ENCODE assay signal across 8 cellular contexts in the genomic region with DNA sequence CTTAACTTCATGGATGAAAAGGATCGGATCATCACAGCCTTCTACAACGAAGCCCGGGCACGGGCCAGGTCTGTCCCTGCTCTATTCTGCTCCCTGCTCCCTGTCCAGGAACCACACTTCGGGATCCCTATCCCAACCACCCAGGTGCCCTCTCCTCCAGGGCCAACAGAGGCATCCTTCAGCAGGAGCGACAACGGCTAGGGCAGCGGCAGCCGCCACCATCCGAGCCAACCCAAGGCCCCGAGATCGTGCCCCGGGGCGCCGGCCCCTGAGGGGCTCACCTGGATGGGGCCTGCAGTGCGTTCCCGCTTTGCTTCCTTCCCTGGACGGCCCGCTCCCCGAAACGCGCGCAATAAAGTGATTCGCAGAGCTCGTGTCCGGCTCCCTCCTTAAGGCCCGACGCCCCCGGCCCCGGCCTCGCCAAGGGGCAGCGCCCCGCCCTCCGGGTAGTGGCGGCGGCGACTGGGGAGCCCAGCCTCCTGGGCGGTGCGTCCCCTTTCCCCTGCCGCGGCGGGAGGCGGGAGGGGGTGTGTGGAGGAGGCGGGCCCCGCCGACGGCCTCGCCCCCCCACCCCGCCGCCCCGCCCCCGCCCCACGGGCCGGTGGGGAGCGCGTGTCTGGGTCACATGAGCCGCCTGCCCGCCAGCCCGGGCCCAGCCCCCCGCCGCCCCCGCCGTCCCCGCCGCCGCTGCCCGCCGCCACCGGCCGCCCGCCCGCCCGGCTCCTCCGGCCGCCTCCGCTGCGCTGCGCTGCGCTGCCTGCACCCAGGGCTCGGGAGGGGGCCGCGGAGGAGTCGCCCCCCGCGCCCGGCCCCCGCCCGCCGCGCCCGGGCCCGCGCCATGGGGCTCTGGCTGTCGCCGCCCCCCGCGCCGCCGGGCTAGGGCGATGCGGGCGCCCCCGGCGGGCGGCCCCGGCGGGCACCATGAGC. TPM values are rescaled to one million over a fixed set of nuclear protein-coding genes. Genes with fewer than 3 reads are reported as not detected.
DNase-seq lines count a peak whose midpoint lies in the region; ATAC-seq and TF ChIP-seq lines count a peak whose summit lies in the region.

A gene with protein sequence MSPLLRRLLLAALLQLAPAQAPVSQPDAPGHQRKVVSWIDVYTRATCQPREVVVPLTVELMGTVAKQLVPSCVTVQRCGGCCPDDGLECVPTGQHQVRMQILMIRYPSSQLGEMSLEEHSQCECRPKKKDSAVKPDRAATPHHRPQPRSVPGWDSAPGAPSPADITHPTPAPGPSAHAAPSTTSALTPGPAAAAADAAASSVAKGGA (plus strand): TSS at position 672 of the 927 bp plus-strand sequence. CDS start 250 bp downstream, at position 922.

- H3K27ac Mint-ChIP-seq in activated naive CD8-positive, alpha-beta T cell treated with anti-CD3 and anti-CD28 coated beads, Interleukin-2, amount 10 ng/mL, durations not matched to agents 7 days and 5 days, result peak within 1 kb of the TSS; percentile 83

- H3K4me1 ChIP-seq in cardiac muscle cell (ENCODE audit: low read depth) (peaks cover 11% of the 10 kb centered on the region), parathyroid adenoma (no peaks in the 10 kb centered on the region)

- no peaks in the 10 kb centered on the region for H3K79me2 ChIP-seq in parathyroid adenoma

- ATAC-seq in HG03175 (IDR thresholded peaks at IDR 0.05; ENCODE audit: unreplicated experiment) (peak; percentile 31), HG03342 (IDR thresholded peaks at IDR 0.05; ENCODE audit: unreplicated experiment) (no peak)
- peak; percentile 42 for ATAC-seq in activated naive CD8-positive, alpha-beta T cell treated with anti-CD3 and anti-CD28 coated beads, Interleukin-2, amount 10 ng/mL, durations not matched to agents 7 days and 5 days (ENCODE audit: low read depth)

- peak within 1 kb of the TSS; percentile 19 for H3K9ac ChIP-seq in parathyroid adenoma

- H3K4me3 ChIP-seq in GM12865 (ENCODE audit: low read depth, low read length) (peak within 1 kb of the TSS; percentile 92), cardiac muscle cell (peak within 1 kb of the TSS; percentile 62), parathyroid adenoma (ENCODE audit: low read depth, low read length) (peak within 1 kb of the TSS; percentile 57)

- H3K27ac ChIP-seq in cardiac muscle cell, result peak within 1 kb of the TSS; percentile 25
- peak within 1 kb of the TSS; percentile 65 for H3K27ac ChIP-seq in parathyroid adenoma

- H3K4me2 ChIP-seq in parathyroid adenoma (ENCODE audit: low read length), result peak within 1 kb of the TSS; percentile 73

- H3K9me3 ChIP-seq in cardiac muscle cell (ENCODE audit: low read depth) (no peaks in the 10 kb centered on the region), parathyroid adenoma (ENCODE audit: control insufficient read depth, low read length) (no peaks in the 10 kb centered on the region)

- POLR2A ChIA-PET in activated naive CD8-positive, alpha-beta T cell treated with anti-CD3 and anti-CD28 coated beads, Interleukin-2, amount 10 ng/mL, durations not matched to agents 7 days and 5 days (lab: Charles Lee), result interaction anchor here (2.2 to 26.2 kb wide), 4 partner anchors 7 to 24 kb away, joined by 11 to 419 read pairs (median 19); a partner anchor contains a TSS

- peaks cover 31% of the 10 kb centered on the region for H3K4me1 Mint-ChIP-seq in activated naive CD8-positive, alpha-beta T cell treated with anti-CD3 and anti-CD28 coated beads, Interleukin-2, amount 10 ng/mL, durations not matched to agents 7 days and 5 days

- no peaks in the 10 kb centered on the region for H3K9me3 Mint-ChIP-seq in activated naive CD8-positive, alpha-beta T cell treated with anti-CD3 and anti-CD28 coated beads, Interleukin-2, amount 10 ng/mL, durations not matched to agents 7 days and 5 days

- H3K36me3 ChIP-seq in cardiac muscle cell (peaks cover 3% of the 10 kb centered on the region), parathyroid adenoma (ENCODE audit: control insufficient read depth, insufficient read depth, low read length) (no peaks in the 10 kb centered on the region)

- H3K27me3 Mint-ChIP-seq in activated naive CD8-positive, alpha-beta T cell treated with anti-CD3 and anti-CD28 coated beads, Interleukin-2, amount 10 ng/mL, durations not matched to agents 7 days and 5 days, result no peaks in the 10 kb centered on the region

- DNase-seq in GM12865 (ENCODE audit: low read depth) (peak; percentile 75), SK-N-DZ (ENCODE audit: low spot score) (peak; percentile 72), cardiac muscle cell (ENCODE audit: low read depth in 1 of 2, low spot score in 1 of 2) (peak; percentile 64 to 81), NK-92 (lab: John Stamatoyannopoulos, UW; ENCODE audit: unreplicated experiment) (no peak)
- peak; percentile 85 for DNase-seq in activated naive CD8-positive, alpha-beta T cell treated with anti-CD3 and anti-CD28 coated beads, Interleukin-2, amount 10 ng/mL, durations not matched to agents 7 days and 5 days

- peak within 1 kb of the TSS; percentile 93 for H3K4me3 Mint-ChIP-seq in activated naive CD8-positive, alpha-beta T cell treated with anti-CD3 and anti-CD28 coated beads, Interleukin-2, amount 10 ng/mL, durations not matched to agents 7 days and 5 days

- peak within 1 kb of the TSS; percentile 56 for H2AFZ ChIP-seq in parathyroid adenoma

- TF ChIP-seq CTCF in GM12865 (IDR thresholded peaks at IDR 0.05; ENCODE audit: insufficient read depth, low read depth, low read length, missing control alignments) (no peak), cardiac muscle cell (IDR thresholded peaks at IDR 0.05; ENCODE audit: low read depth, low read length) (no peak), parathyroid adenoma (IDR thresholded peaks at IDR 0.05) (no peak)

- H3K36me3 Mint-ChIP-seq in activated naive CD8-positive, alpha-beta T cell treated with anti-CD3 and anti-CD28 coated beads, Interleukin-2, amount 10 ng/mL, durations not matched to agents 7 days and 5 days, result peaks cover 16% of the 10 kb centered on the region

- H3K27me3 ChIP-seq in cardiac muscle cell (no peaks in the 10 kb centered on the region), parathyroid adenoma (ENCODE audit: control insufficient read depth, insufficient read depth, low read length) (no peaks in the 10 kb centered on the region)

RNA-seq across cellular contexts. Expression of the gene that starts here (rescaled TPM):
- polyA plus RNA-seq in SK-N-DZ (2014; cell fraction: cytosol; rRNA removed), result 25.6 and 51.1 TPM in 2 replicates
- polyA plus RNA-seq in SK-N-DZ (2014; cell fraction: nucleus; rRNA removed), result 46.0 and 61.0 TPM in 2 replicates
- 10 to 100 TPM; 93.4 to 98.8 TPM for total RNA-seq in activated naive CD8-positive, alpha-beta T cell treated with anti-CD3 and anti-CD28 coated beads, Interleukin-2, amount 10 ng/mL, durations not matched to agents 7 days and 5 days
- total RNA-seq in cardiac muscle cell, result 162 and 206 TPM in 2 replicates
- polyA plus RNA-seq in cardiac muscle cell, result 178 and 199 TPM in 2 replicates
